ENCODE assay signal across 17 cellular contexts in genomic region chr6:90790696-90791095, GRCh38.
DNase-seq lines count a peak whose midpoint lies in the region; TF ChIP-seq lines count a peak whose summit lies in the region.
"Had no signal": no experiment of that assay in that cellular context is flagged by ENCODE, and none has a peak within 500 bp of the region (broad histone marks: within the 10 kb centered on the region; RNA-seq: fewer than 3 reads in every experiment).

No MANE protein-coding gene starts in this region.

- H3K27ac ChIP-seq in AG04450 (ENCODE audit: low read depth, low read length) (no peak overlapping the region), endodermal cell (ENCODE audit: low read depth, low read length) (no peak overlapping the region)
- H3K27ac ChIP-seq: uterus had no signal

- no peak overlapping the region for H3K4me3 Mint-ChIP-seq in endodermal cell
- H3K4me3 Mint-ChIP-seq: activated naive CD8-positive, alpha-beta T cell treated with anti-CD3 and anti-CD28 coated beads, Interleukin-2, amount 50 U/mL, for 24 hours; memory B cell had no signal

- H3K27ac Mint-ChIP-seq in endodermal cell = no peak overlapping the region
- H3K27ac Mint-ChIP-seq: activated naive CD8-positive, alpha-beta T cell treated with anti-CD3 and anti-CD28 coated beads, Interleukin-2, amount 50 U/mL, for 24 hours; memory B cell had no signal

- POLR2A ChIA-PET in AG04450 (lab: Yijun Ruan, JAX) = no interaction called here

- no peaks in the 10 kb centered on the region for H3K4me1 ChIP-seq in endodermal cell (ENCODE audit: control insufficient read depth, insufficient read depth, low read length)
- H3K4me1 ChIP-seq: uterus had no signal

- no peaks in the 10 kb centered on the region for H3K36me3 ChIP-seq in endodermal cell (ENCODE audit: control insufficient read depth, insufficient read depth, low read length)
- H3K36me3 ChIP-seq: uterus had no signal

- WGBS in endodermal cell (ENCODE audit: insufficient coverage in 1 of 2, insufficient read length in 1 of 2), 2 experiments = 87 to 94% methylated on average over 2 of the region's 2 CpGs

- no peaks in the 10 kb centered on the region for H3K9me3 ChIP-seq in AG04450 (ENCODE audit: control insufficient read depth, insufficient read depth, low read length)
- no peaks in the 10 kb centered on the region for H3K9me3 ChIP-seq in endodermal cell (ENCODE audit: control insufficient read depth, low read length)
- H3K9me3 ChIP-seq: uterus had no signal

- H3K36me3 Mint-ChIP-seq in endodermal cell (ENCODE audit: low read depth) = no peaks in the 10 kb centered on the region
- H3K36me3 Mint-ChIP-seq: memory B cell had no signal

- H3K9ac ChIP-seq in endodermal cell (ENCODE audit: extremely low read depth, low read length, poor library complexity, severe bottlenecking) = no peak overlapping the region

- TF ChIP-seq CTCF in AG04450 (IDR thresholded peaks at IDR 0.05; ENCODE audit: low read depth, low read length) (no peak), astrocyte of the spinal cord (IDR thresholded peaks at IDR 0.05; ENCODE audit: low read depth, low read length) (no peak), endodermal cell (conservative IDR thresholded peaks at IDR 0.05) (no peak)

- H3K27me3 Mint-ChIP-seq in endodermal cell (ENCODE audit: insufficient read depth) = no peaks in the 10 kb centered on the region
- H3K27me3 Mint-ChIP-seq: activated naive CD8-positive, alpha-beta T cell treated with anti-CD3 and anti-CD28 coated beads, Interleukin-2, amount 50 U/mL, for 24 hours; memory B cell had no signal

- H3K9me3 Mint-ChIP-seq in endodermal cell = no peaks in the 10 kb centered on the region
- H3K9me3 Mint-ChIP-seq: activated naive CD8-positive, alpha-beta T cell treated with anti-CD3 and anti-CD28 coated beads, Interleukin-2, amount 50 U/mL, for 24 hours; memory B cell had no signal

- H3K4me1 Mint-ChIP-seq in endodermal cell = peaks cover 5% of the 10 kb centered on the region
- H3K4me1 Mint-ChIP-seq: activated naive CD8-positive, alpha-beta T cell treated with anti-CD3 and anti-CD28 coated beads, Interleukin-2, amount 50 U/mL, for 24 hours; memory B cell had no signal

- CTCF ChIA-PET in AG04450 (lab: Charles Lee) = no interaction called here

- in situ Hi-C loops in astrocyte of the spinal cord (cut with HindIII; ENCODE audit: low sequenced_read_pairs) = no loop called here

- H3K27me3 ChIP-seq in AG04450 (ENCODE audit: control insufficient read depth, insufficient read depth, low read length) (no peaks in the 10 kb centered on the region), endodermal cell (ENCODE audit: control insufficient read depth, insufficient read depth, low read length, poor library complexity, severe bottlenecking) (no peaks in the 10 kb centered on the region)
- H3K27me3 ChIP-seq: uterus had no signal

- H3K4me3 ChIP-seq in AG04450 (ENCODE audit: low read depth, low read length) (no peak overlapping the region), astrocyte of the spinal cord (ENCODE audit: low read depth, low read length) (no peak overlapping the region), endodermal cell (ENCODE audit: low read length) (no peak overlapping the region)
- H3K4me3 ChIP-seq: uterus had no signal

- DNase-seq in AG04450 (ENCODE audit: low read depth, low spot score) (peak; percentile 33), HS-5 (ENCODE audit: low read depth) (peak; percentile 77), astrocyte of the spinal cord (ENCODE audit: low read depth, low spot score) (peak; percentile 54), iris pigment epithelial cell (ENCODE audit: low read depth) (peak; percentile 43), endodermal cell (no peak), mesenteric fat pad (ENCODE audit: low spot score) (no peak), cerebellum (ENCODE audit: low spot score) (no peak), NCI-H187 (lab: John Stamatoyannopoulos, UW) (no peak)
- DNase-seq: ACHN; activated CD4-positive, alpha-beta T cell treated with anti-CD3 and anti-CD28 coated beads for 48 hours; activated naive CD8-positive, alpha-beta T cell treated with anti-CD3 and anti-CD28 coated beads, Interleukin-2, amount 50 U/mL, for 24 hours; cortex of kidney; NCI-H2081 treated with DMSO at 0.1 percent for 48 hours; NCI-H774; stimulated activated naive CD4-positive, alpha-beta T cell had no signal

Comparison
In these comparisons a context has a peak if more than half of its experiments do, and no peak if none do; other contexts are left out.
1. DNase-seq: peak in AG04450 (single experiment), HS-5 (single experiment), astrocyte of the spinal cord (single experiment) and iris pigment epithelial cell (single experiment); none in endodermal cell (single experiment), mesenteric fat pad (single experiment), cerebellum (single experiment) and NCI-H187 (0 of 2).